In genomic region chr5:95956900-95957293, GRCh38 we compare ENCODE assay signal across 15 cellular contexts. TPM values are rescaled to one million over a fixed set of nuclear protein-coding genes. Genes with fewer than 3 reads are reported as not detected.
DNase-seq lines count a peak whose midpoint lies in the region; ATAC-seq and TF ChIP-seq lines count a peak whose summit lies in the region.
"Had no signal": no experiment of that assay in that cellular context is flagged by ENCODE, and none has a peak within 500 bp of the region (broad histone marks: within the 10 kb centered on the region; RNA-seq: fewer than 3 reads in every experiment).

No MANE protein-coding gene starts in this region.

- intact Hi-C loops in activated T-helper 2 cell treated with anti-CD3 and anti-CD28 coated beads, Interferon-gamma antibody, Interleukin-2, Interleukin-4, amounts not matched to agents 10 μg/mL and 5 μg/mL and 100 μg/mL, durations not matched to agents 14 hours and 24 hours and 36 hours (cut with micrococcal nuclease), result no loop called here

- CTCF ChIA-PET in AG04449 (lab: Yijun Ruan, JAX), result interaction anchor here (1.4 to 7.5 kb wide), 2 partner anchors 379 to 387 kb away, joined by 4 to 43 read pairs; no protein-coding TSS in a partner anchor

- peak overlapping the region; percentile 13 for H3K27ac Mint-ChIP-seq in progenitor cell of endocrine pancreas
- no peak overlapping the region for H3K27ac Mint-ChIP-seq in effector memory CD8-positive, alpha-beta T cell
- H3K27ac Mint-ChIP-seq in activated T-helper 2 cell treated with anti-CD3 and anti-CD28 coated beads, Interferon-gamma antibody, Interleukin-2, Interleukin-4, amounts not matched to agents 10 μg/mL and 5 μg/mL and 100 μg/mL, durations not matched to agents 14 hours and 24 hours and 36 hours, result no peak overlapping the region
- H3K27ac Mint-ChIP-seq: activated CD4-positive, alpha-beta T cell treated with anti-CD3 and anti-CD28 coated beads, Interleukin-2, amount 10 ng/mL, durations not matched to agents 24 days and 14 days; activated naive CD4-positive, alpha-beta T cell treated with anti-CD3 and anti-CD28 coated beads, Interleukin-2, amount 50 U/mL, for 24 hours had no signal

- H3K27me3 ChIP-seq in MG63, result no peaks in the 10 kb centered on the region

- peaks cover 62% of the 10 kb centered on the region for H3K4me1 Mint-ChIP-seq in progenitor cell of endocrine pancreas (ENCODE audit: low read depth)
- peaks cover 23 to 33% of the 10 kb centered on the region in 2 donors for H3K4me1 Mint-ChIP-seq in effector memory CD8-positive, alpha-beta T cell (ENCODE audit: low read depth in 2 of 2)
- H3K4me1 Mint-ChIP-seq in activated T-helper 2 cell treated with anti-CD3 and anti-CD28 coated beads, Interferon-gamma antibody, Interleukin-2, Interleukin-4, amounts not matched to agents 10 μg/mL and 5 μg/mL and 100 μg/mL, durations not matched to agents 14 hours and 24 hours and 36 hours (ENCODE audit: low read depth), result peaks cover 64% of the 10 kb centered on the region

- no peaks in the 10 kb centered on the region for H3K27me3 Mint-ChIP-seq in progenitor cell of endocrine pancreas
- no peaks in the 10 kb centered on the region for H3K27me3 Mint-ChIP-seq in effector memory CD8-positive, alpha-beta T cell
- no peaks in the 10 kb centered on the region for H3K27me3 Mint-ChIP-seq in activated T-helper 2 cell treated with anti-CD3 and anti-CD28 coated beads, Interferon-gamma antibody, Interleukin-2, Interleukin-4, amounts not matched to agents 10 μg/mL and 5 μg/mL and 100 μg/mL, durations not matched to agents 14 hours and 24 hours and 36 hours (ENCODE audit: low read depth)
- H3K27me3 Mint-ChIP-seq: activated CD4-positive, alpha-beta T cell treated with anti-CD3 and anti-CD28 coated beads, Interleukin-2, amount 10 ng/mL, durations not matched to agents 24 days and 14 days; activated naive CD4-positive, alpha-beta T cell treated with anti-CD3 and anti-CD28 coated beads, Interleukin-2, amount 50 U/mL, for 24 hours had no signal

- peaks cover 26% of the 10 kb centered on the region for H3K36me3 Mint-ChIP-seq in progenitor cell of endocrine pancreas (ENCODE audit: insufficient read depth)
- peaks cover 34% of the 10 kb centered on the region for H3K36me3 Mint-ChIP-seq in effector memory CD8-positive, alpha-beta T cell (ENCODE audit: insufficient read depth)
- peaks cover 71% of the 10 kb centered on the region for H3K36me3 Mint-ChIP-seq in activated T-helper 2 cell treated with anti-CD3 and anti-CD28 coated beads, Interferon-gamma antibody, Interleukin-2, Interleukin-4, amounts not matched to agents 10 μg/mL and 5 μg/mL and 100 μg/mL, durations not matched to agents 14 hours and 24 hours and 36 hours (ENCODE audit: low read depth)

- POLR2A ChIA-PET in AG04449 (lab: Yijun Ruan, JAX), result no interaction called here

- peak overlapping the region; percentile 96 for H3K27ac ChIP-seq in epithelial cell of prostate

- no peaks in the 10 kb centered on the region for H3K9me3 ChIP-seq in MG63
- H3K9me3 ChIP-seq: HAP-1 had no signal

- ATAC-seq in effector memory CD8-positive, alpha-beta T cell (replicated peaks), result no peak
- ATAC-seq: left lobe of liver had no signal

- H3K36me3 ChIP-seq in MG63, result peaks cover 90% of the 10 kb centered on the region
- H3K36me3 ChIP-seq: HAP-1 had no signal

- peak overlapping the region; percentile 38 for H3K4me3 ChIP-seq in AG04449 (ENCODE audit: low read depth, low read length)
- H3K4me3 ChIP-seq in MG63, result peak overlapping the region; percentile 91
- H3K4me3 ChIP-seq: HAP-1 had no signal

- H3K9me3 Mint-ChIP-seq in progenitor cell of endocrine pancreas (ENCODE audit: low read depth), result peaks cover under 1% of the 10 kb centered on the region
- no peaks in the 10 kb centered on the region for H3K9me3 Mint-ChIP-seq in effector memory CD8-positive, alpha-beta T cell
- H3K9me3 Mint-ChIP-seq in activated T-helper 2 cell treated with anti-CD3 and anti-CD28 coated beads, Interferon-gamma antibody, Interleukin-2, Interleukin-4, amounts not matched to agents 10 μg/mL and 5 μg/mL and 100 μg/mL, durations not matched to agents 14 hours and 24 hours and 36 hours, result peaks cover 1% of the 10 kb centered on the region
- H3K9me3 Mint-ChIP-seq: activated naive CD4-positive, alpha-beta T cell treated with anti-CD3 and anti-CD28 coated beads, Interleukin-2, amount 50 U/mL, for 24 hours had no signal

- peak overlapping the region; percentile 30 for H3K4me3 Mint-ChIP-seq in progenitor cell of endocrine pancreas (ENCODE audit: low read depth)
- H3K4me3 Mint-ChIP-seq in effector memory CD8-positive, alpha-beta T cell, result no peak overlapping the region
- H3K4me3 Mint-ChIP-seq in activated T-helper 2 cell treated with anti-CD3 and anti-CD28 coated beads, Interferon-gamma antibody, Interleukin-2, Interleukin-4, amounts not matched to agents 10 μg/mL and 5 μg/mL and 100 μg/mL, durations not matched to agents 14 hours and 24 hours and 36 hours (ENCODE audit: low read depth), result no peak overlapping the region
- H3K4me3 Mint-ChIP-seq: activated naive CD4-positive, alpha-beta T cell treated with anti-CD3 and anti-CD28 coated beads, Interleukin-2, amount 50 U/mL, for 24 hours had no signal

- no peak for TF ChIP-seq CTCF in AG04449 (IDR thresholded peaks at IDR 0.05; ENCODE audit: insufficient read depth, low read length, missing control alignments)
- TF ChIP-seq CTCF in progenitor cell of endocrine pancreas (IDR thresholded peaks at IDR 0.05; ENCODE audit: unreplicated experiment), result no peak

- DNase-seq in AG04449 (ENCODE audit: low read depth, low spot score) (no peak), MG63 (no peak), epithelial cell of prostate (ENCODE audit: low read depth, low spot score) (no peak), progenitor cell of endocrine pancreas (ENCODE audit: low spot score, unreplicated experiment) (no peak), kidney glomerular epithelial cell (lab: John Stamatoyannopoulos, UW) (no peak), HT-29 (ENCODE audit: low spot score) (no peak)
- DNase-seq in effector memory CD8-positive, alpha-beta T cell, result no peak
- no peak for DNase-seq in activated T-helper 2 cell treated with anti-CD3 and anti-CD28 coated beads, Interferon-gamma antibody, Interleukin-2, Interleukin-4, amounts not matched to agents 10 μg/mL and 5 μg/mL and 100 μg/mL, durations not matched to agents 14 hours and 24 hours and 36 hours (ENCODE audit: low spot score)
- DNase-seq: activated CD4-positive, alpha-beta T cell treated with anti-CD3 and anti-CD28 coated beads, Interleukin-2, amount 10 ng/mL, durations not matched to agents 24 days and 14 days; GDM1; NCI-H2029; stimulated activated naive CD4-positive, alpha-beta T cell treated with Interleukin-2 at 50 U/mL for 16 hours had no signal

RNA-seq across cellular contexts. Expression of gene ELL2, which starts 4.8 kb away (rescaled TPM):
- 126 and 148 TPM in 2 replicates for total RNA-seq in MG63 (2014; rRNA removed; shearing (Covaris generic); ENCODE audit: low replicate concordance)
- 124 and 145 TPM in 2 replicates for total RNA-seq in progenitor cell of endocrine pancreas
- 15.4 and 21.7 TPM in 2 replicates for total RNA-seq in HT-29 (2014; rRNA removed; shearing (Covaris generic))
- total RNA-seq in activated T-helper 2 cell treated with anti-CD3 and anti-CD28 coated beads, Interferon-gamma antibody, Interleukin-2, Interleukin-4, amounts not matched to agents 10 μg/mL and 5 μg/mL and 100 μg/mL, durations not matched to agents 14 hours and 24 hours and 36 hours, result 124 and 135 TPM in 2 replicates
